Comparison of ENCODE assay signal across 22 cellular contexts in genomic region chrX:135639066-135639815, GRCh38.
"Had no signal": no experiment of that assay in that cellular context is flagged by ENCODE, and none has a peak within 500 bp of the region (broad histone marks: within the 10 kb centered on the region; RNA-seq: fewer than 3 reads in every experiment).

No MANE protein-coding gene starts in this region.

- H3K27ac Mint-ChIP-seq: mesothelial cell of epicardium; naive thymus-derived CD4-positive, alpha-beta T cell; natural killer cell treated with Interleukin-12 subunit alpha and Interleukin-12 subunit beta and Interleukin-15 and Interleukin-18, amount 100 ng/mL, for 72 hours; stimulated activated effector memory CD8-positive, alpha-beta T cell treated with anti-CD3 and anti-CD28 coated beads, Interleukin-12 subunit alpha, Interleukin-12 subunit beta, amount 100 ng/mL, for 72 hours; stimulated activated naive CD8-positive, alpha-beta T cell treated with anti-CD3 and anti-CD28 coated beads, Interleukin-15, Interleukin-2, amounts not matched to agents 100 ng/mL and 50 ng/mL, for 24 hours had no signal

- H3K27me3 ChIP-seq: spleen, transverse colon, upper lobe of left lung, vagina had no signal

- H3K4me3 ChIP-seq: left ventricle myocardium inferior, lung, pancreas, prostate gland, spleen, transverse colon, upper lobe of left lung, vagina had no signal

- H3K27me3 Mint-ChIP-seq: stimulated activated naive CD8-positive, alpha-beta T cell treated with anti-CD3 and anti-CD28 coated beads, Interleukin-15, Interleukin-2, amounts not matched to agents 100 ng/mL and 50 ng/mL, for 24 hours had no signal

- H3K9me3 Mint-ChIP-seq: natural killer cell treated with Interleukin-12 subunit alpha and Interleukin-12 subunit beta and Interleukin-15 and Interleukin-18, amount 100 ng/mL, for 72 hours; stimulated activated effector memory CD8-positive, alpha-beta T cell treated with anti-CD3 and anti-CD28 coated beads, Interleukin-12 subunit alpha, Interleukin-12 subunit beta, amount 100 ng/mL, for 72 hours; stimulated activated naive CD8-positive, alpha-beta T cell treated with anti-CD3 and anti-CD28 coated beads, Interleukin-15, Interleukin-2, amounts not matched to agents 100 ng/mL and 50 ng/mL, for 24 hours had no signal

- H3K27ac ChIP-seq: left ventricle myocardium inferior, pancreas, prostate gland, spleen, transverse colon, upper lobe of left lung, vagina had no signal

- H3K4me1 Mint-ChIP-seq: mesothelial cell of epicardium; naive thymus-derived CD4-positive, alpha-beta T cell; stimulated activated effector memory CD8-positive, alpha-beta T cell treated with anti-CD3 and anti-CD28 coated beads, Interleukin-12 subunit alpha, Interleukin-12 subunit beta, amount 100 ng/mL, for 72 hours had no signal

- H3K9me3 ChIP-seq: left ventricle myocardium inferior, pancreas, prostate gland, spleen, transverse colon, upper lobe of left lung, vagina had no signal

- ATAC-seq: naive thymus-derived CD4-positive, alpha-beta T cell; natural killer cell treated with Interleukin-12 subunit alpha and Interleukin-12 subunit beta and Interleukin-15 and Interleukin-18, amount 100 ng/mL, for 72 hours; pancreas; right cardiac atrium; sciatic nerve; stimulated activated effector memory CD8-positive, alpha-beta T cell treated with anti-CD3 and anti-CD28 coated beads, Interleukin-12 subunit alpha, Interleukin-12 subunit beta, amount 100 ng/mL, for 72 hours had no signal

- H3K36me3 ChIP-seq: left ventricle myocardium inferior, pancreas, prostate gland, spleen, transverse colon, upper lobe of left lung, vagina had no signal

- H3K4me1 ChIP-seq: left ventricle myocardium inferior, pancreas, prostate gland, spleen, transverse colon, upper lobe of left lung, vagina had no signal

- H3K4me3 Mint-ChIP-seq: mesothelial cell of epicardium; naive thymus-derived CD4-positive, alpha-beta T cell; natural killer cell treated with Interleukin-12 subunit alpha and Interleukin-12 subunit beta and Interleukin-15 and Interleukin-18, amount 100 ng/mL, for 72 hours; stimulated activated effector memory CD8-positive, alpha-beta T cell treated with anti-CD3 and anti-CD28 coated beads, Interleukin-12 subunit alpha, Interleukin-12 subunit beta, amount 100 ng/mL, for 72 hours; stimulated activated naive CD8-positive, alpha-beta T cell treated with anti-CD3 and anti-CD28 coated beads, Interleukin-15, Interleukin-2, amounts not matched to agents 100 ng/mL and 50 ng/mL, for 24 hours had no signal

- DNase-seq: islet precursor cell; left ventricle myocardium inferior; mesendoderm; naive thymus-derived CD4-positive, alpha-beta T cell; pancreas; posterior cingulate gyrus; retina; right cardiac atrium; small intestine; spleen; stimulated activated CD4-positive, alpha-beta T cell treated with anti-CD3 and anti-CD28 coated beads, Interleukin-4, amount 100 ng/mL, for 24 hours; stimulated activated naive CD4-positive, alpha-beta T cell; transverse colon; upper lobe of left lung had no signal

- H3K36me3 Mint-ChIP-seq: mesothelial cell of epicardium; naive thymus-derived CD4-positive, alpha-beta T cell; natural killer cell treated with Interleukin-12 subunit alpha and Interleukin-12 subunit beta and Interleukin-15 and Interleukin-18, amount 100 ng/mL, for 72 hours; stimulated activated effector memory CD8-positive, alpha-beta T cell treated with anti-CD3 and anti-CD28 coated beads, Interleukin-12 subunit alpha, Interleukin-12 subunit beta, amount 100 ng/mL, for 72 hours had no signal
